Comparison of ENCODE assay signal across 10 cellular contexts in the genomic region with DNA sequence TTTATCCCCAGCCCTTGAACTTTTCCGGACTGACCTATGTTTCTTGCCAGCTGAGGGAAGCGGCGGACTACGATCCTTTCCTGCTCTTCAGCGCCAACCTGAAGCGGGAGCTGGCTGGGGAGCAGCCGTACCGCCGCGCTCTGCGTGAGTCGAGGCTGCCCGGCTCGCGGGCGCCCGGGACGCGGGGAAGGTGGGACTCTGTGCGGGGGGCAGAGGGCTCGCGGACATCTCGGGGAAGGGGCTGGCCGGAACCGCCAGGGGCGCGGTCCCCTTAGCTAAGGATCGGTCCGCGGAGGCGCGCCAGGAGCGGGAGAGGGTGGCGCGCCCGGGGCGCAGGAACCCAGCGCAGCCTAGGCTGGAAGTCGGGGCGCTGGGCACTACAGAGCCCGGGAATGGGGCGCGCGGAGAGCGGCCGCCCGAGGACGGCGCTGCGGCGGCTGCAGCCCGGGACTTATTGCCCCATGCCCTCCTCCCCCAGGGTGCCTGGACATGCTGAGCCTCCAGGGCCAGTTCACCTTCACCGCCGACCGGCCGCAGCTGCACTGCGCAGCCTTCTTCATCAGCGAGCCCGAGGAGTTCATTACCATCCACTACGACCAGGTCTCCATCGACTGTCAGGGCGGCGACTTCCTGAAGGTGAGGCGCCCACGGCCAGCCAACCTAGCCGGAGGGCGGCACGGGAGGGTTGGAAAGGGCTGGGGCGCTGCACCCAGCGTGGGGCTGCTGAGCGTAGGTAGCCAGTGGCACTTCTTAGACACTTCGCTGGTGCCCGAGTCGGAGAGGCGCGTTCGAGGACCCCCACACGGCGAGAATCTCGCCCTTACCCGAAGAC. TPM values are rescaled to one million over a fixed set of nuclear protein-coding genes. Genes with fewer than 3 reads are reported as not detected.
DNase-seq lines count a peak whose midpoint lies in the region; ATAC-seq and TF ChIP-seq lines count a peak whose summit lies in the region.
"Had no signal": no experiment of that assay in that cellular context is flagged by ENCODE, and none has a peak within 500 bp of the region (broad histone marks: within the 10 kb centered on the region; RNA-seq: fewer than 3 reads in every experiment).

No MANE protein-coding gene starts in this region.

- H3K4me1 Mint-ChIP-seq in naive thymus-derived CD8-positive, alpha-beta T cell = peaks cover 7 to 18% (median 10%) of the 10 kb centered on the region in 4 donors

- TF ChIP-seq CTCF in heart right ventricle (IDR thresholded peaks at IDR 0.05) (no peak), epithelial cell of proximal tubule (conservative IDR thresholded peaks at IDR 0.05; ENCODE audit: low read depth, low read length) (no peak), vagina (IDR thresholded peaks at IDR 0.05) (no peak), GM10248 (IDR thresholded peaks at IDR 0.05; ENCODE audit: control extremely low read depth, extremely low read depth, low read depth, missing control alignments) (no peak)

- H3K9me3 ChIP-seq in heart right ventricle (no peaks in the 10 kb centered on the region), vagina (no peaks in the 10 kb centered on the region)

- POLR2A ChIA-PET in naive thymus-derived CD8-positive, alpha-beta T cell (lab: Charles Lee) = no interaction called here
- POLR2A ChIA-PET in GM10248 (lab: Yijun Ruan, JAX) = no interaction called here

- peak overlapping the region in 6 of 10 donors; percentile 10 to 49 (median 32) for H3K4me3 Mint-ChIP-seq in naive thymus-derived CD8-positive, alpha-beta T cell

- no peak for TF ChIP-seq POLR2A in vagina (IDR thresholded peaks at IDR 0.05)

- H3K27ac ChIP-seq in heart right ventricle (peak overlapping the region in 4 of 10 donors; percentile 14 to 73 (median 64)), vagina (peak overlapping the region; percentile 5)

- CTCF ChIA-PET in GM10248 (lab: Yijun Ruan, JAX) = interaction anchor here (1.0 kb wide), 1 partner anchor 11 kb away, joined by 3 read pairs; no protein-coding TSS in a partner anchor

- H3K4me1 ChIP-seq in heart right ventricle (peaks cover 0 to 30% (median 15%) of the 10 kb centered on the region in 9 donors), vagina (peaks cover 9% of the 10 kb centered on the region)

- H3K36me3 ChIP-seq in heart right ventricle = no peaks in the 10 kb centered on the region
- no peaks in the 10 kb centered on the region for H3K36me3 ChIP-seq in vagina

- ATAC-seq in heart right ventricle = peak; percentile 46 to 78 (median 49)
- ATAC-seq in Right ventricle myocardium inferior = no peak
- ATAC-seq in naive thymus-derived CD8-positive, alpha-beta T cell = no peak
- no peak for ATAC-seq in HG02763 (IDR thresholded peaks at IDR 0.05; ENCODE audit: unreplicated experiment)

- intact Hi-C loops in heart right ventricle (cut with DNase I) = loop anchor here in 1 of 10 donors (5.0 kb wide), 1 partner anchor 86 kb away; no protein-coding TSS in a partner anchor
- intact Hi-C loops in Right ventricle myocardium inferior (cut with DNase I) = loop anchor here (2.0 kb wide), 1 partner anchor 65 kb away; no protein-coding TSS in a partner anchor
- intact Hi-C loops in vagina (cut with DNase I) = no loop called here

- WGBS in heart right ventricle, 2 donors = 1 to 2% methylated on average over 64 to 81 of the region's 81 CpGs

- H3K27me3 Mint-ChIP-seq in naive thymus-derived CD8-positive, alpha-beta T cell = peaks cover 21 to 40% (median 33%) of the 10 kb centered on the region in 5 donors

- no peaks in the 10 kb centered on the region for H3K9me3 Mint-ChIP-seq in naive thymus-derived CD8-positive, alpha-beta T cell

- no peak overlapping the region for H3K27ac Mint-ChIP-seq in naive thymus-derived CD8-positive, alpha-beta T cell

- H3K36me3 Mint-ChIP-seq in naive thymus-derived CD8-positive, alpha-beta T cell = no peaks in the 10 kb centered on the region

- H3K27me3 ChIP-seq in heart right ventricle = peaks cover 0 to 48% (median 30%) of the 10 kb centered on the region in 7 donors
- peaks cover 7% of the 10 kb centered on the region for H3K27me3 ChIP-seq in vagina

- DNase-seq in heart right ventricle (peak in 1 of 2 donors; percentile 12), Right ventricle myocardium inferior (ENCODE audit: missing footprints) (no peak), epithelial cell of proximal tubule (ENCODE audit: low read depth) (no peak), vagina (ENCODE audit: extremely low spot score in 2 of 2) (no peak), GM10248 (ENCODE audit: extremely low spot score) (no peak), AML-193 (lab: John Stamatoyannopoulos, UW) (no peak)
- no peak for DNase-seq in naive thymus-derived CD8-positive, alpha-beta T cell
- DNase-seq: DND-41 had no signal

- H3K4me3 ChIP-seq in heart right ventricle (peak overlapping the region; percentile 44 to 69 (median 57)), epithelial cell of proximal tubule (ENCODE audit: low read depth, low read length) (peak overlapping the region; percentile 36), vagina (peak overlapping the region; percentile 28 to 35)

RNA-seq across cellular contexts. Expression of a gene that starts 0.9 kb away (rescaled TPM):
- total RNA-seq in heart right ventricle (1 to 10 TPM in 7 of 10 donors, under 1 TPM in 2, not detected in 1; 0.66 to 4.9 (median 2.7) TPM), Right ventricle myocardium inferior (1.3 TPM), epithelial cell of proximal tubule (0.94 TPM in 1 of 2 replicates, not detected in the other), vagina (5.9 TPM)
- 1 to 10 TPM in 1 of 2 donors, under 1 TPM in 1; 0.38 to 1.5 TPM for polyA plus RNA-seq in heart right ventricle
- total RNA-seq in naive thymus-derived CD8-positive, alpha-beta T cell = not detected
- polyA plus RNA-seq in naive thymus-derived CD8-positive, alpha-beta T cell = not detected
- total RNA-seq: NCI-H460 had no signal

Comparison
In these comparisons a context has a peak if more than half of its experiments do, and no peak if none do; other contexts are left out.
1. ATAC-seq: peak in heart right ventricle (8 of 8); none in Right ventricle myocardium inferior (single experiment), naive thymus-derived CD8-positive, alpha-beta T cell (0 of 2) and HG02763 (single experiment).
2. Peak in every context shown above with its lines, with median percentiles within 50 percentile points of each other: H3K4me3 ChIP-seq.